9 cellular contexts compared by ENCODE assay signal in genomic region chr14:75282166-75282547, GRCh38. TPM values are rescaled to one million over a fixed set of nuclear protein-coding genes. Genes with fewer than 3 reads are reported as not detected.
A peak's percentile ranks its signal among the peaks of the same experiment; 100 is the strongest.
DNase-seq lines count a peak whose midpoint lies in the region; ATAC-seq, FAIRE-seq and TF ChIP-seq lines count a peak whose summit lies in the region.
"Had no signal": no experiment of that assay in that cellular context is flagged by ENCODE, and none has a peak within 500 bp of the region (broad histone marks: within the 10 kb centered on the region; RNA-seq: fewer than 3 reads in every experiment).

No MANE protein-coding gene starts in this region.

- ATAC-seq in A549, result no peak
- ATAC-seq in left lobe of liver, result no peak

- H3K27me3 ChIP-seq in mononuclear cell (ENCODE audit: insufficient read depth, low read length), result no peaks in the 10 kb centered on the region

- no peak overlapping the region; the same call in 2 of the 3 replicates for H3K4me2 ChIP-seq in A549

- WGBS in A549 (ENCODE audit: missing lambda C conversion rate), result 87% methylated on average over 4 of the region's 4 CpGs

- DNase-seq in A549 (ENCODE audit: low read depth in 1 of 2, low spot score in 1 of 2) (no peak), LoVo (ENCODE audit: low spot score) (peak; percentile 22), NCI-H2107 (lab: John Stamatoyannopoulos, UW) (no peak), left lobe of liver (ENCODE audit: low spot score) (no peak)
- DNase-seq in effector CD8-positive, alpha-beta T cell (lab: John Stamatoyannopoulos, UW), result peak; percentile 27
- no peak for DNase-seq in activated CD4-positive, alpha-beta T cell treated with anti-CD3 and anti-CD28 coated beads for 4 hours
- no peak for DNase-seq in activated T-helper 2 cell treated with anti-CD3 and anti-CD28 coated beads, Interferon-gamma antibody, Interleukin-2, Interleukin-4, amounts not matched to agents 10 μg/mL and 5 μg/mL and 100 μg/mL, durations not matched to agents 14 hours and 24 hours and 36 hours (ENCODE audit: low spot score)
- DNase-seq: NCI-H1105 had no signal

- POLR2A ChIA-PET in A549 (lab: Yijun Ruan, JAX), result interaction anchor here (0.6 to 2.3 kb wide), 3 partner anchors 12 to 23 kb away, joined by 6 to 8 read pairs (median 8); no protein-coding TSS in a partner anchor

- peaks cover 42% of the 10 kb centered on the region for H3K27me3 Mint-ChIP-seq in activated T-helper 2 cell treated with anti-CD3 and anti-CD28 coated beads, Interferon-gamma antibody, Interleukin-2, Interleukin-4, amounts not matched to agents 10 μg/mL and 5 μg/mL and 100 μg/mL, durations not matched to agents 14 hours and 24 hours and 36 hours (ENCODE audit: low read depth)

- H3K9me3 ChIP-seq in A549 (no peaks in the 10 kb centered on the region), mononuclear cell (ENCODE audit: low read depth, low read length) (no peaks in the 10 kb centered on the region)

- CTCF ChIA-PET in A549 (lab: Yijun Ruan, JAX), result interaction anchor here (0.6 to 2.2 kb wide), 5 partner anchors 8 to 151 kb away, joined by 3 to 10 read pairs (median 5); no protein-coding TSS in a partner anchor

- no peak for TF ChIP-seq RAD21 in A549 (conservative IDR thresholded peaks at IDR 0.05 in 1 of 2, IDR thresholded peaks at IDR 0.05 in 1 of 2)

- no peak for TF ChIP-seq CTCF in A549 (IDR thresholded peaks at IDR 0.05)

- FAIRE-seq in A549 (lab: Jason Lieb, UNC), result no peak

- intact Hi-C loops in activated T-helper 2 cell treated with anti-CD3 and anti-CD28 coated beads, Interferon-gamma antibody, Interleukin-2, Interleukin-4, amounts not matched to agents 10 μg/mL and 5 μg/mL and 100 μg/mL, durations not matched to agents 14 hours and 24 hours and 36 hours (cut with micrococcal nuclease), result no loop called here

- no peak for TF ChIP-seq EP300 in A549 (IDR thresholded peaks at IDR 0.05)

- H3K4me3 ChIP-seq in A549 (no peak overlapping the region), mononuclear cell (ENCODE audit: low read length) (peak overlapping the region; percentile 13)

- TF ChIP-seq POLR2A in A549 (IDR thresholded peaks at IDR 0.05; ENCODE audit: low read length), result no peak

- H3K4me1 Mint-ChIP-seq in activated T-helper 2 cell treated with anti-CD3 and anti-CD28 coated beads, Interferon-gamma antibody, Interleukin-2, Interleukin-4, amounts not matched to agents 10 μg/mL and 5 μg/mL and 100 μg/mL, durations not matched to agents 14 hours and 24 hours and 36 hours (ENCODE audit: low read depth), result peaks cover 22% of the 10 kb centered on the region

- no peak overlapping the region for H3K4me3 Mint-ChIP-seq in activated T-helper 2 cell treated with anti-CD3 and anti-CD28 coated beads, Interferon-gamma antibody, Interleukin-2, Interleukin-4, amounts not matched to agents 10 μg/mL and 5 μg/mL and 100 μg/mL, durations not matched to agents 14 hours and 24 hours and 36 hours (ENCODE audit: low read depth)

- peaks cover 35% of the 10 kb centered on the region for H3K4me1 ChIP-seq in A549
- H3K4me1 ChIP-seq in mononuclear cell (ENCODE audit: insufficient read depth, low read length), result peaks cover 75% of the 10 kb centered on the region

- H3K27ac ChIP-seq in A549, result 0 out of 6 replicates have a peak overlapping the region, but pooled peaks of 1 of the 2 experiments have one; percentile 68

- H3K9me3 Mint-ChIP-seq in activated T-helper 2 cell treated with anti-CD3 and anti-CD28 coated beads, Interferon-gamma antibody, Interleukin-2, Interleukin-4, amounts not matched to agents 10 μg/mL and 5 μg/mL and 100 μg/mL, durations not matched to agents 14 hours and 24 hours and 36 hours, result no peaks in the 10 kb centered on the region

- H3K27ac Mint-ChIP-seq in activated T-helper 2 cell treated with anti-CD3 and anti-CD28 coated beads, Interferon-gamma antibody, Interleukin-2, Interleukin-4, amounts not matched to agents 10 μg/mL and 5 μg/mL and 100 μg/mL, durations not matched to agents 14 hours and 24 hours and 36 hours, result no peak overlapping the region

- peaks cover 41% of the 10 kb centered on the region for H3K36me3 Mint-ChIP-seq in activated T-helper 2 cell treated with anti-CD3 and anti-CD28 coated beads, Interferon-gamma antibody, Interleukin-2, Interleukin-4, amounts not matched to agents 10 μg/mL and 5 μg/mL and 100 μg/mL, durations not matched to agents 14 hours and 24 hours and 36 hours (ENCODE audit: low read depth)

TF ChIP-seq in A549, 52 proteins besides CTCF, POLR2A, EP300 and RAD21:
- TF ChIP-seq POLR2AphosphoS2 (conservative IDR thresholded peaks at IDR 0.05; ENCODE audit: low read length), result peak; percentile 81; the same call in 1 of the 2 replicates
- TF ChIP-seq HEYL (CRISPR knock-in tag; IDR thresholded peaks at IDR 0.05), result 0 out of 2 replicates have a peak, but pooled peaks have one; percentile 25
- TF ChIP-seq PHF8 (IDR thresholded peaks at IDR 0.05; ENCODE audit: borderline replicate concordance, low read depth), result no peak
- no peak for TF ChIP-seq ZNF302 (CRISPR knock-in tag; IDR thresholded peaks at IDR 0.05)
- TF ChIP-seq ATOH8 (CRISPR knock-in tag; IDR thresholded peaks at IDR 0.05; ENCODE audit: low read depth), result 0 out of 2 replicates have a peak, but pooled peaks have one; percentile 9
- no peak for TF ChIP-seq FOSB (CRISPR knock-in tag; IDR thresholded peaks at IDR 0.05)
- TF ChIP-seq TFCP2L1 (CRISPR knock-in tag; IDR thresholded peaks at IDR 0.05), result peak; percentile 19

RNA-seq across cellular contexts. Expression of gene FOS, which starts 3.5 kb away (rescaled TPM):
- 197 and 256 TPM in 2 replicates for polyA plus RNA-seq in A549 (2011; rRNA removed)
- 224 and 245 TPM in 2 replicates for polyA plus RNA-seq in A549 (2012; cell fraction: cytosol; rRNA removed)
- polyA plus RNA-seq in A549 (2012; cell fraction: nucleus; rRNA removed), result 701 and 1,020 TPM in 2 replicates
- polyA plus RNA-seq in A549 (2017; fragmentation: RNase III; extraction: RNeasy Plus Mini Kit Qiagen cat#74134 plus additional on column Dnase treatment), result 2.0 to 4.2 TPM (median 2.7 TPM) in 3 replicates
- 237 and 281 TPM in 2 replicates for polyA minus RNA-seq in A549 (2011; rRNA and poly(A)+ RNA removed)
- 2,138 TPM for total RNA-seq in mononuclear cell
- 13.1 TPM for total RNA-seq in left lobe of liver
- total RNA-seq in activated T-helper 2 cell treated with anti-CD3 and anti-CD28 coated beads, Interferon-gamma antibody, Interleukin-2, Interleukin-4, amounts not matched to agents 10 μg/mL and 5 μg/mL and 100 μg/mL, durations not matched to agents 14 hours and 24 hours and 36 hours, result 24.7 and 27.8 TPM in 2 replicates

Comparison
In these comparisons a context has a peak if more than half of its experiments do, and no peak if none do; other contexts are left out.
1. DNase-seq: peak in LoVo (single experiment) and effector CD8-positive, alpha-beta T cell (single experiment); none in A549 (0 of 2), NCI-H2107 (single experiment), activated CD4-positive, alpha-beta T cell treated with anti-CD3 and anti-CD28 coated beads for 4 hours (0 of 2), left lobe of liver (single experiment) and activated T-helper 2 cell treated with anti-CD3 and anti-CD28 coated beads, Interferon-gamma antibody, Interleukin-2, Interleukin-4, amounts not matched to agents 10 μg/mL and 5 μg/mL and 100 μg/mL, durations not matched to agents 14 hours and 24 hours and 36 hours (single experiment).
2. RNA of gene FOS, which starts 3.5 kb away (total RNA-seq): 2,138 TPM in mononuclear cell (single experiment); 24.7 to 27.8 TPM in activated T-helper 2 cell treated with anti-CD3 and anti-CD28 coated beads, Interferon-gamma antibody, Interleukin-2, Interleukin-4, amounts not matched to agents 10 μg/mL and 5 μg/mL and 100 μg/mL, durations not matched to agents 14 hours and 24 hours and 36 hours and 13.1 TPM in left lobe of liver (single experiment); every median in the first group is over 10 times any median in the second.